Comparison of ENCODE assay signal across 17 cellular contexts in genomic region chr5:102794677-102795331, GRCh38. TPM values are rescaled to one million over a fixed set of nuclear protein-coding genes. Genes with fewer than 3 reads are reported as not detected.
DNase-seq lines count a peak whose midpoint lies in the region; ATAC-seq and TF ChIP-seq lines count a peak whose summit lies in the region.
"Had no signal": no experiment of that assay in that cellular context is flagged by ENCODE, and none has a peak within 500 bp of the region (broad histone marks: within the 10 kb centered on the region; RNA-seq: fewer than 3 reads in every experiment).

No MANE protein-coding gene starts in this region.

- no peak for TF ChIP-seq CTCF in BE2C (IDR thresholded peaks at IDR 0.05; ENCODE audit: low read depth, low read length)
- TF ChIP-seq CTCF in HCT116 (IDR thresholded peaks at IDR 0.05 in 2 of 3, conservative IDR thresholded peaks at IDR 0.05 in 1 of 3; ENCODE audit: borderline replicate concordance in 1 of 3, insufficient read depth in 1 of 3, low read depth in 2 of 3, low read length in 2 of 3) = no peak
- no peak for TF ChIP-seq CTCF in gastroesophageal sphincter (IDR thresholded peaks at IDR 0.05)

- CTCF ChIA-PET in HCT116 (lab: Charles Lee) = interaction anchor here (1.5 kb wide), 1 partner anchor 14 kb away, joined by 3 read pairs; no protein-coding TSS in a partner anchor

- H3K27ac ChIP-seq in HCT116 (ENCODE audit: low read depth, low read length) = peak overlapping the region; percentile 45
- peak overlapping the region in 3 of 4 donors; percentile 42 to 52 (median 47) for H3K27ac ChIP-seq in gastroesophageal sphincter
- H3K27ac ChIP-seq: SJSA1 had no signal

- H3K79me2 ChIP-seq in HCT116 (ENCODE audit: insufficient read depth, low read length) = peaks cover 81% of the 10 kb centered on the region

- H3K9ac ChIP-seq in HCT116 (ENCODE audit: low read length) = no peak overlapping the region

- POLR2A ChIA-PET in HCT116 (lab: Charles Lee) = no interaction called here

- DNase-seq in BE2C (no peak), HCT116 (ENCODE audit: low read depth, low spot score) (no peak), NCI-H510A treated with DMSO at 0.1 percent for 48 hours (lab: John Stamatoyannopoulos, UW) (peak; percentile 74), occipital lobe (lab: John Stamatoyannopoulos, UW) (no peak)
- no peak for DNase-seq in stimulated activated CD8-positive, alpha-beta memory T cell treated with anti-CD3 and anti-CD28 coated beads, Interleukin-4, amount 100 ng/mL, for 48 hours
- DNase-seq: activated B cell treated with CpG ODN at 0.5 μM for 24 hours; activated naive CD8-positive, alpha-beta T cell treated with anti-CD3 and anti-CD28 coated beads for 36 hours; EL; head of caudate nucleus; naive thymus-derived CD4-positive, alpha-beta T cell; NK-92 treated with Interleukin-12 subunit alpha and Interleukin-12 subunit beta, amount 100 ng/mL, for 24 hours; sigmoid colon; stimulated activated naive CD8-positive, alpha-beta T cell treated with anti-CD3 and anti-CD28 coated beads, Interleukin-15, Interleukin-2, amounts not matched to agents 100 U/mL and 50 U/mL, for 24 hours had no signal

- H3K9me3 ChIP-seq in BE2C = no peaks in the 10 kb centered on the region
- H3K9me3 ChIP-seq in HCT116 (ENCODE audit: control insufficient read depth in 1 of 2, insufficient read depth in 1 of 2, low read depth in 1 of 2, low read length in 2 of 2) = no peaks in the 10 kb centered on the region
- no peaks in the 10 kb centered on the region for H3K9me3 ChIP-seq in gastroesophageal sphincter
- H3K9me3 ChIP-seq: sigmoid colon, SJSA1 had no signal

- no peak for TF ChIP-seq POLR2A in HCT116 (IDR thresholded peaks at IDR 0.05; ENCODE audit: borderline replicate concordance, extremely low read depth, insufficient read depth, insufficient read length)
- no peak for TF ChIP-seq POLR2A in gastroesophageal sphincter (IDR thresholded peaks at IDR 0.05)

- no peaks in the 10 kb centered on the region for H3K9me2 ChIP-seq in HCT116 (ENCODE audit: insufficient read depth)

- H3K4me3 ChIP-seq in BE2C (ENCODE audit: low read depth, low read length) (peak overlapping the region; percentile 23), HCT116 (replicated peaks in 1 of 2; ENCODE audit: low read depth in 1 of 2, low read length in 2 of 2) (no peak overlapping the region), gastroesophageal sphincter (no peak overlapping the region)
- H3K4me3 ChIP-seq: sigmoid colon, SJSA1 had no signal

- WGBS in gastroesophageal sphincter (ENCODE audit: low coverage in 1 of 2), 2 donors = 91% methylated on average over 3 of the region's 3 CpGs; no CpG with 5 or more reads in 1 of the 2 donors

- H3K4me2 ChIP-seq in HCT116 (ENCODE audit: low read length) = 0 out of 2 replicates have a peak overlapping the region, but pooled peaks have one; percentile 6

- RAD21 ChIA-PET in HCT116 (lab: Charles Lee; ENCODE audit: low non-redundant PET in 1 of 2, low total read pairs in 2 of 2, uncharacterized antibody in 2 of 2, unreplicated experiment in 2 of 2) = no interaction called here

- no TSS peak for BruUV-seq in HCT116 (replicated peaks; lab: Mats Ljungman, UMichigan)

- no peak overlapping the region for H2AFZ ChIP-seq in HCT116 (ENCODE audit: low read depth, low read length, poor library complexity, severe bottlenecking)

- H3K36me3 ChIP-seq in BE2C = no peaks in the 10 kb centered on the region
- no peaks in the 10 kb centered on the region for H3K36me3 ChIP-seq in HCT116 (ENCODE audit: control insufficient read depth in 1 of 2, insufficient read depth in 2 of 2, low read length in 2 of 2)
- no peaks in the 10 kb centered on the region for H3K36me3 ChIP-seq in gastroesophageal sphincter
- H3K36me3 ChIP-seq: sigmoid colon, SJSA1 had no signal

- H3K4me1 ChIP-seq in BE2C (peaks cover 27% of the 10 kb centered on the region), HCT116 (ENCODE audit: control insufficient read depth in 1 of 2, insufficient read depth in 2 of 2, low read length in 2 of 2) (peaks cover 26 to 59% of the 10 kb centered on the region in 2 experiments), gastroesophageal sphincter (peaks cover 0 to 67% (median 3%) of the 10 kb centered on the region in 3 donors)

- H3K27me3 ChIP-seq in BE2C (no peaks in the 10 kb centered on the region), HCT116 (ENCODE audit: insufficient read depth, low read length) (no peaks in the 10 kb centered on the region), gastroesophageal sphincter (no peaks in the 10 kb centered on the region)
- H3K27me3 ChIP-seq: sigmoid colon, SJSA1 had no signal

- H4K20me1 ChIP-seq in HCT116 (ENCODE audit: insufficient read depth) = 0 out of 2 replicates have a peak, but pooled peaks cover 4% of the 10 kb centered on the region

- ATAC-seq in HCT116 (no peak), gastroesophageal sphincter (no peak), HG02981 (IDR thresholded peaks at IDR 0.05; ENCODE audit: unreplicated experiment) (no peak), GM18511 (IDR thresholded peaks at IDR 0.05; ENCODE audit: unreplicated experiment) (no peak)
- ATAC-seq: naive thymus-derived CD4-positive, alpha-beta T cell; stimulated activated naive CD8-positive, alpha-beta T cell treated with anti-CD3 and anti-CD28 coated beads, Interleukin-15, Interleukin-2, amounts not matched to agents 100 U/mL and 50 U/mL, for 24 hours had no signal

- no peak for TF ChIP-seq RAD21 in HCT116 (IDR thresholded peaks at IDR 0.05; ENCODE audit: low read depth)

- intact Hi-C loops in HCT116 (cut with micrococcal nuclease) = loop anchor here (10.0 kb wide), 1 partner anchor 210 kb away; no protein-coding TSS in a partner anchor

- TF ChIP-seq EP300 in gastroesophageal sphincter (IDR thresholded peaks at IDR 0.05) = no peak

TF ChIP-seq in HCT116, 20 proteins besides CTCF, POLR2A, EP300 and RAD21:
- no peak for TF ChIP-seq EZH2 (IDR thresholded peaks at IDR 0.05)
- no peak for TF ChIP-seq SP1 (IDR thresholded peaks at IDR 0.05; ENCODE audit: low read depth)
- no peak for TF ChIP-seq CBX3 (IDR thresholded peaks at IDR 0.05; ENCODE audit: low read depth)
- TF ChIP-seq ZNF274 (IDR thresholded peaks at IDR 0.05; ENCODE audit: low read depth, low read length) = no peak
TF ChIP-seq in HCT116: peak in this region for 0.

RNA-seq across cellular contexts. Expression of gene PAM, which starts 39.7 kb away (rescaled TPM):
- polyA plus RNA-seq in BE2C (2012; ENCODE audit: insufficient read depth, insufficient read length, low read depth) = 49.8 TPM
- total RNA-seq in HCT116 (2021; ENCODE audit: unreplicated experiment) = 257 TPM
- polyA plus RNA-seq in HCT116 (2012) = 115 and 142 TPM in 2 replicates
- 100 to 1,000 TPM; 247 to 404 (median 311) TPM for total RNA-seq in gastroesophageal sphincter
- total RNA-seq in occipital lobe = 85.2 TPM
